In genomic region chr21:36028127-36029069, GRCh38 we compare ENCODE assay signal across 8 cellular contexts. TPM values are rescaled to one million over a fixed set of nuclear protein-coding genes. Genes with fewer than 3 reads are reported as not detected.
A peak's percentile ranks its signal among the peaks of the same experiment; 100 is the strongest.
DNase-seq lines count a peak whose midpoint lies in the region; ATAC-seq lines count a peak whose summit lies in the region.

No MANE protein-coding gene starts in this region.

- no peaks in the 10 kb centered on the region for H3K9me3 Mint-ChIP-seq in CD4-positive, alpha-beta memory T cell
- no peaks in the 10 kb centered on the region for H3K9me3 Mint-ChIP-seq in activated naive CD4-positive, alpha-beta T cell treated with anti-CD3 and anti-CD28 coated beads for 36 hours

- H3K27ac ChIP-seq in CD4-positive, alpha-beta memory T cell (ENCODE audit: low read depth, low read length), result no peak overlapping the region
- H3K27ac ChIP-seq in SK-N-MC, result no peak overlapping the region

- H3K9ac ChIP-seq in SK-N-MC (ENCODE audit: insufficient read length), result no peak overlapping the region

- peaks cover 0 to 1% of the 10 kb centered on the region in 2 donors for H3K36me3 Mint-ChIP-seq in CD4-positive, alpha-beta memory T cell
- H3K36me3 Mint-ChIP-seq in activated naive CD4-positive, alpha-beta T cell treated with anti-CD3 and anti-CD28 coated beads for 36 hours (ENCODE audit: low read depth), result no peaks in the 10 kb centered on the region

- ATAC-seq in GM21423 (IDR thresholded peaks at IDR 0.05; ENCODE audit: unreplicated experiment), result peak; percentile 52

- no peak overlapping the region for H3K4me3 ChIP-seq in CD4-positive, alpha-beta memory T cell (ENCODE audit: low read length in 2 of 2)
- H3K4me3 ChIP-seq in SK-N-MC, result no peak overlapping the region

- peak; percentile 51 to 65 (median 57) for DNase-seq in CD4-positive, alpha-beta memory T cell
- DNase-seq in MV-4-11 (lab: John Stamatoyannopoulos, UW), result peak; percentile 45
- peak; percentile 8 for DNase-seq in SK-N-MC (ENCODE audit: low read depth, low spot score)
- DNase-seq in activated naive CD4-positive, alpha-beta T cell treated with anti-CD3 and anti-CD28 coated beads for 36 hours, result peak; percentile 78
- peak; percentile 30 to 92 (median 80) for DNase-seq in head of caudate nucleus
- peak; percentile 63 for DNase-seq in pons (ENCODE audit: low spot score)
- peak; percentile 77 for DNase-seq in ureter (ENCODE audit: low spot score)

- H3K27me3 Mint-ChIP-seq in CD4-positive, alpha-beta memory T cell, result no peaks in the 10 kb centered on the region
- no peaks in the 10 kb centered on the region for H3K27me3 Mint-ChIP-seq in activated naive CD4-positive, alpha-beta T cell treated with anti-CD3 and anti-CD28 coated beads for 36 hours (ENCODE audit: low read depth)

- H3K27ac Mint-ChIP-seq in CD4-positive, alpha-beta memory T cell, result peak overlapping the region in 2 of 7 donors; percentile 4 to 30
- H3K27ac Mint-ChIP-seq in activated naive CD4-positive, alpha-beta T cell treated with anti-CD3 and anti-CD28 coated beads for 36 hours, result no peak overlapping the region

- H3K36me3 ChIP-seq in CD4-positive, alpha-beta memory T cell (ENCODE audit: insufficient read depth, low read length), result no peaks in the 10 kb centered on the region
- H3K36me3 ChIP-seq in SK-N-MC (ENCODE audit: insufficient read depth, low read length), result no peaks in the 10 kb centered on the region

- peaks cover 3% of the 10 kb centered on the region for H3K4me1 ChIP-seq in CD4-positive, alpha-beta memory T cell (ENCODE audit: insufficient read depth, low read length)

- no peaks in the 10 kb centered on the region for H3K27me3 ChIP-seq in CD4-positive, alpha-beta memory T cell (ENCODE audit: insufficient read depth, low read length)

- peak overlapping the region in 1 of 8 donors; percentile 9 for H3K4me3 Mint-ChIP-seq in CD4-positive, alpha-beta memory T cell
- H3K4me3 Mint-ChIP-seq in activated naive CD4-positive, alpha-beta T cell treated with anti-CD3 and anti-CD28 coated beads for 36 hours, result no peak overlapping the region

- no peaks in the 10 kb centered on the region for H3K9me3 ChIP-seq in CD4-positive, alpha-beta memory T cell (ENCODE audit: control insufficient read depth in 1 of 2, low read length in 2 of 2)
- H3K9me3 ChIP-seq in SK-N-MC (ENCODE audit: low read depth, low read length), result no peaks in the 10 kb centered on the region

- CTCF ChIA-PET in CD4-positive, alpha-beta memory T cell (lab: Charles Lee; ENCODE audit: partially characterized antibody), result interaction anchor here (0.6 to 5.3 kb wide), 25 partner anchors 8 to 1340 kb away, joined by 3 to 34 read pairs (median 3); no protein-coding TSS in a partner anchor
- CTCF ChIA-PET in activated naive CD4-positive, alpha-beta T cell treated with anti-CD3 and anti-CD28 coated beads for 36 hours (lab: Charles Lee), result interaction anchor here (0.8 to 2.9 kb wide), 17 partner anchors 8 to 1335 kb away, joined by 3 to 18 read pairs (median 3); partner anchors contain the start of gene SETD4

- POLR2A ChIA-PET in CD4-positive, alpha-beta memory T cell (lab: Charles Lee; ENCODE audit: partially characterized antibody), result interaction anchor here (1.0 to 1.4 kb wide), 2 partner anchors 85 to 1216 kb away, joined by 3 read pairs; no protein-coding TSS in a partner anchor

- intact Hi-C loops in CD4-positive, alpha-beta memory T cell (cut with micrococcal nuclease), result loop anchor here (1.0 to 2.0 kb wide), 2 partner anchors 628 to 1283 kb away; no protein-coding TSS in a partner anchor
- intact Hi-C loops in activated naive CD4-positive, alpha-beta T cell treated with anti-CD3 and anti-CD28 coated beads for 36 hours (cut with micrococcal nuclease), result loop anchor here (1.0 to 10.0 kb wide), 6 partner anchors 84 to 1336 kb away; no protein-coding TSS in a partner anchor
- intact Hi-C loops in head of caudate nucleus (cut with DNase I), result no loop called here

- peaks cover 4 to 7% (median 5%) of the 10 kb centered on the region in 4 donors for H3K4me1 Mint-ChIP-seq in CD4-positive, alpha-beta memory T cell
- peaks cover 5% of the 10 kb centered on the region for H3K4me1 Mint-ChIP-seq in activated naive CD4-positive, alpha-beta T cell treated with anti-CD3 and anti-CD28 coated beads for 36 hours (ENCODE audit: low read depth)

RNA-seq across cellular contexts. Expression of gene SETD4, which starts 31.9 kb away (rescaled TPM):
- 10 to 100 TPM; 30.3 to 31.0 TPM for total RNA-seq in CD4-positive, alpha-beta memory T cell
- polyA plus RNA-seq in CD4-positive, alpha-beta memory T cell, result 10 to 100 TPM in 1 of 2 donors, 1 to 10 TPM in 1; 7.1 to 10.3 TPM
- 10 to 100 TPM; 14.8 to 15.2 TPM for total RNA-seq in activated naive CD4-positive, alpha-beta T cell treated with anti-CD3 and anti-CD28 coated beads for 36 hours
- 38.2 TPM for total RNA-seq in ureter

RNA-seq across cellular contexts. Expression of gene CBR1, which starts 41.4 kb away (rescaled TPM):
- total RNA-seq in CD4-positive, alpha-beta memory T cell, result 10 to 100 TPM; 23.0 to 25.2 TPM
- 10 to 100 TPM; 49.3 to 82.2 TPM for polyA plus RNA-seq in CD4-positive, alpha-beta memory T cell
- 10 to 100 TPM; 27.7 to 30.4 TPM for total RNA-seq in activated naive CD4-positive, alpha-beta T cell treated with anti-CD3 and anti-CD28 coated beads for 36 hours
- 44.2 TPM for total RNA-seq in ureter

Comparison
In these comparisons a context has a peak if more than half of its experiments do, and no peak if none do; other contexts are left out.
1. DNase-seq: peak in every context shown above with its lines; median percentile 80 in head of caudate nucleus; 78 in activated naive CD4-positive, alpha-beta T cell treated with anti-CD3 and anti-CD28 coated beads for 36 hours; 77 in ureter; 63 in pons; 57 in CD4-positive, alpha-beta memory T cell; 45 in MV-4-11; 8 in SK-N-MC.